In genomic region chr19:19320362-19321142, GRCh38 we compare ENCODE assay signal across 8 cellular contexts. TPM values are rescaled to one million over a fixed set of nuclear protein-coding genes. Genes with fewer than 3 reads are reported as not detected.
DNase-seq lines count a peak whose midpoint lies in the region; ATAC-seq and TF ChIP-seq lines count a peak whose summit lies in the region.

TSS of gene MAU2 (plus strand) at chr19:19320829. CDS start at chr19:19320860, 31 bp downstream.
TSS of gene SUGP1 (minus strand) at chr19:19320509. CDS start at chr19:19320496, 13 bp downstream.

- H3K27me3 Mint-ChIP-seq in activated CD4-positive, alpha-beta T cell treated with anti-CD3 and anti-CD28 coated beads, Interleukin-2, amount 10 ng/mL, durations not matched to agents 24 days and 14 days: no peaks in the 10 kb centered on the region

- intact Hi-C loops in activated CD4-positive, alpha-beta T cell treated with anti-CD3 and anti-CD28 coated beads, Interleukin-2, amount 10 ng/mL, durations not matched to agents 24 days and 14 days (cut with micrococcal nuclease): loop anchor here (1.0 kb wide), 5 partner anchors 65 to 196 kb away; partner anchors contain the start of genes BORCS8, NDUFA13 and RFXANK

- DNase-seq in GM19238 (ENCODE audit: insufficient read length, low spot score) (peak; percentile 94), NCI-H524 (lab: John Stamatoyannopoulos, UW) (peak; percentile 89 to 98), coronary artery (ENCODE audit: low spot score) (peak; percentile 91), left kidney (ENCODE audit: low read depth, low spot score) (peak; percentile 97)
- DNase-seq in activated CD4-positive, alpha-beta T cell treated with anti-CD3 and anti-CD28 coated beads, Interleukin-2, amount 10 ng/mL, durations not matched to agents 24 days and 14 days: peak; percentile 97
- peak; percentile 88 to 90 for DNase-seq in stimulated activated CD4-positive, alpha-beta T cell treated with anti-CD3 and anti-CD28 coated beads, Interleukin-2, amount 100 ng/mL, for 24 hours

- H3K9me3 Mint-ChIP-seq in activated CD4-positive, alpha-beta T cell treated with anti-CD3 and anti-CD28 coated beads, Interleukin-2, amount 10 ng/mL, durations not matched to agents 24 days and 14 days: no peaks in the 10 kb centered on the region

- H3K36me3 Mint-ChIP-seq in activated CD4-positive, alpha-beta T cell treated with anti-CD3 and anti-CD28 coated beads, Interleukin-2, amount 10 ng/mL, durations not matched to agents 24 days and 14 days (ENCODE audit: low read depth): peaks cover 29% of the 10 kb centered on the region

- H3K4me3 Mint-ChIP-seq in activated CD4-positive, alpha-beta T cell treated with anti-CD3 and anti-CD28 coated beads, Interleukin-2, amount 10 ng/mL, durations not matched to agents 24 days and 14 days: peak within 1 kb of the TSS; percentile 89

- peak within 1 kb of the TSS; percentile 99 for H3K9ac ChIP-seq in BLaER1

- peak within 1 kb of the TSS; percentile 99 for H3K4me3 ChIP-seq in BLaER1
- H3K4me3 ChIP-seq in coronary artery: peak within 1 kb of the TSS; percentile 86

- H3K4me1 Mint-ChIP-seq in activated CD4-positive, alpha-beta T cell treated with anti-CD3 and anti-CD28 coated beads, Interleukin-2, amount 10 ng/mL, durations not matched to agents 24 days and 14 days: peaks cover 35% of the 10 kb centered on the region

- peak within 1 kb of the TSS; percentile 98 for H3K4me2 ChIP-seq in BLaER1

- H3K27ac ChIP-seq in BLaER1 (peak within 1 kb of the TSS; percentile 99), coronary artery (peak within 1 kb of the TSS; percentile 88 to 93)

- no peaks in the 10 kb centered on the region for H3K9me3 ChIP-seq in BLaER1

- H3K27ac Mint-ChIP-seq in activated CD4-positive, alpha-beta T cell treated with anti-CD3 and anti-CD28 coated beads, Interleukin-2, amount 10 ng/mL, durations not matched to agents 24 days and 14 days: peak within 1 kb of the TSS; percentile 99

- peaks cover 49% of the 10 kb centered on the region for H3K36me3 ChIP-seq in BLaER1

- ATAC-seq in HG03442 (IDR thresholded peaks at IDR 0.05; ENCODE audit: unreplicated experiment): peak; percentile 86

- peak; percentile 18 for TF ChIP-seq CTCF in coronary artery (IDR thresholded peaks at IDR 0.05)

- no peaks in the 10 kb centered on the region for H3K27me3 ChIP-seq in BLaER1

- peaks cover 57% of the 10 kb centered on the region for H4K20me1 ChIP-seq in BLaER1

- peaks cover 48% of the 10 kb centered on the region for H3K4me1 ChIP-seq in BLaER1

RNA-seq across cellular contexts. Expression of gene MAU2, which starts in this region (rescaled TPM):
- total RNA-seq in activated CD4-positive, alpha-beta T cell treated with anti-CD3 and anti-CD28 coated beads, Interleukin-2, amount 10 ng/mL, durations not matched to agents 24 days and 14 days: 61.8 and 73.0 TPM in 2 replicates

RNA-seq across cellular contexts. Expression of gene SUGP1, which starts in this region (rescaled TPM):
- total RNA-seq in activated CD4-positive, alpha-beta T cell treated with anti-CD3 and anti-CD28 coated beads, Interleukin-2, amount 10 ng/mL, durations not matched to agents 24 days and 14 days: 71.2 and 72.0 TPM in 2 replicates

Comparison
In these comparisons a context has a peak if more than half of its experiments do, and no peak if none do; other contexts are left out.
1. Peak in every context shown above with its lines: DNase-seq, ATAC-seq, H3K4me3 ChIP-seq and H3K27ac ChIP-seq.